Comparison of ENCODE assay signal across 1 cellular context in the genomic region with DNA sequence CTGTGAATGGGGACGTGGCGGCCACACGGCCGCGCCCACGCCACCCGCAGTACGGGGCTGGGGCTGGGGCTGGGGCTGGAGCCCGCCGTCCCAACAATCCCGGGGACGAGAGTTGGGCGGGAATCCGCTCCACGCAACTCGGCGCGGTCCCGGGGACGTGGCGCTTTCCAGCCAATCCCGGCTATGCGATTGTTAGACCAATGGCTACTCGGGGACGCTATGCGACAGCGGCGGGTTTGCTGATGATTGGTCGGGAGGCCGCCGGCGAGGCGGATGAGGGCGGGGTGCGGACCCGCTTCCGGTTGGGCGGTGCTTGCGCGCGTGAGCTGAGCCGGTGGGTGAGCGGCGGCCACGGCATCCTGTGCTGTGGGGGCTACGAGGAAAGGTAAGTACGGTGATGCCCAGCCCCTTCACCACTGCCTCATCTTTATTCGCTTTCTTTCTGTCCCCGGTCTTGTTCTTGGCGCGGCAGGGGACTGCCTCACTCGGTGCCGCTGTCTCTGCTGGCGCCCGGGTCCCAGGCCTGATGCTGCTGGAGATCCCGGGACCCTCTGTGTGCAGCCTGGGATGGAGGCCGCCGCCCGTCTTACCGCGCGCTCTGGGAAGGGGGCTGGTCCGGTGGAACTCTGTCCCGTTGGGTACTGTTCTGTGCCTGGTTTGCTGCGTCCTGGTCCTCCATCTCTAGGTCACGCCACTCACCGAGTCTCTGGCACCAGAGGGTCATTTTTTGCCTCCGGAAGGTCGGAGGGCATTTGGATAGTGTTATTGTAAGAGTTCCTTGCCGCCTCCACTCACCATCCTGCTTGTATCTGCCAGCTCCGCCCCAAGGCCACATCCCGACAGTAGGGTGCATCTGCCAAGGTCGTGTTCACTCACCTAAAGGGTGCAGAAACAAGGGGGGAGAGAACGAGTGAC.
TF ChIP-seq lines count a peak whose summit lies in the region.

A gene (plus strand): TSS at position 312 of the 915 bp plus-strand sequence. CDS start 9,225 bp downstream, outside the sequence.

TF ChIP-seq in HepG2, 621 proteins besides CTCF, POLR2A, EP300 and RAD21 (continued from another document and continues in another):
- TF ChIP-seq, protein P1, sequence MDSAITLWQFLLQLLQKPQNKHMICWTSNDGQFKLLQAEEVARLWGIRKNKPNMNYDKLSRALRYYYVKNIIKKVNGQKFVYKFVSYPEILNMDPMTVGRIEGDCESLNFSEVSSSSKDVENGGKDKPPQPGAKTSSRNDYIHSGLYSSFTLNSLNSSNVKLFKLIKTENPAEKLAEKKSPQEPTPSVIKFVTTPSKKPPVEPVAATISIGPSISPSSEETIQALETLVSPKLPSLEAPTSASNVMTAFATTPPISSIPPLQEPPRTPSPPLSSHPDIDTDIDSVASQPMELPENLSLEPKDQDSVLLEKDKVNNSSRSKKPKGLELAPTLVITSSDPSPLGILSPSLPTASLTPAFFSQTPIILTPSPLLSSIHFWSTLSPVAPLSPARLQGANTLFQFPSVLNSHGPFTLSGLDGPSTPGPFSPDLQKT (CRISPR knock-in tag; IDR thresholded peaks at IDR 0.05; ENCODE audit: borderline replicate concordance) = no peak
- TF ChIP-seq ZNF367 (CRISPR knock-in tag; IDR thresholded peaks at IDR 0.05; ENCODE audit: borderline replicate concordance) = 0 out of 2 replicates have a peak, but pooled peaks have one; percentile 17
- TF ChIP-seq, protein P2, sequence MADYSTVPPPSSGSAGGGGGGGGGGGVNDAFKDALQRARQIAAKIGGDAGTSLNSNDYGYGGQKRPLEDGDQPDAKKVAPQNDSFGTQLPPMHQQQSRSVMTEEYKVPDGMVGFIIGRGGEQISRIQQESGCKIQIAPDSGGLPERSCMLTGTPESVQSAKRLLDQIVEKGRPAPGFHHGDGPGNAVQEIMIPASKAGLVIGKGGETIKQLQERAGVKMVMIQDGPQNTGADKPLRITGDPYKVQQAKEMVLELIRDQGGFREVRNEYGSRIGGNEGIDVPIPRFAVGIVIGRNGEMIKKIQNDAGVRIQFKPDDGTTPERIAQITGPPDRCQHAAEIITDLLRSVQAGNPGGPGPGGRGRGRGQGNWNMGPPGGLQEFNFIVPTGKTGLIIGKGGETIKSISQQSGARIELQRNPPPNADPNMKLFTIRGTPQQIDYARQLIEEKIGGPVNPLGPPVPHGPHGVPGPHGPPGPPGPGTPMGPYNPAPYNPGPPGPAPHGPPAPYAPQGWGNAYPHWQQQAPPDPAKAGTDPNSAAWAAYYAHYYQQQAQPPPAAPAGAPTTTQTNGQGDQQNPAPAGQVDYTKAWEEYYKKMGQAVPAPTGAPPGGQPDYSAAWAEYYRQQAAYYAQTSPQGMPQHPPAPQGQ (CRISPR knock-in tag; IDR thresholded peaks at IDR 0.05; ENCODE audit: borderline replicate concordance) = no peak
- peak; percentile 93 for TF ChIP-seq ETV5 (CRISPR knock-in tag; IDR thresholded peaks at IDR 0.05; ENCODE audit: borderline replicate concordance)
- TF ChIP-seq NAIF1 (CRISPR knock-in tag; IDR thresholded peaks at IDR 0.05; ENCODE audit: borderline replicate concordance) = 0 out of 2 replicates have a peak, but pooled peaks have one; percentile 53
- TF ChIP-seq, protein P3, sequence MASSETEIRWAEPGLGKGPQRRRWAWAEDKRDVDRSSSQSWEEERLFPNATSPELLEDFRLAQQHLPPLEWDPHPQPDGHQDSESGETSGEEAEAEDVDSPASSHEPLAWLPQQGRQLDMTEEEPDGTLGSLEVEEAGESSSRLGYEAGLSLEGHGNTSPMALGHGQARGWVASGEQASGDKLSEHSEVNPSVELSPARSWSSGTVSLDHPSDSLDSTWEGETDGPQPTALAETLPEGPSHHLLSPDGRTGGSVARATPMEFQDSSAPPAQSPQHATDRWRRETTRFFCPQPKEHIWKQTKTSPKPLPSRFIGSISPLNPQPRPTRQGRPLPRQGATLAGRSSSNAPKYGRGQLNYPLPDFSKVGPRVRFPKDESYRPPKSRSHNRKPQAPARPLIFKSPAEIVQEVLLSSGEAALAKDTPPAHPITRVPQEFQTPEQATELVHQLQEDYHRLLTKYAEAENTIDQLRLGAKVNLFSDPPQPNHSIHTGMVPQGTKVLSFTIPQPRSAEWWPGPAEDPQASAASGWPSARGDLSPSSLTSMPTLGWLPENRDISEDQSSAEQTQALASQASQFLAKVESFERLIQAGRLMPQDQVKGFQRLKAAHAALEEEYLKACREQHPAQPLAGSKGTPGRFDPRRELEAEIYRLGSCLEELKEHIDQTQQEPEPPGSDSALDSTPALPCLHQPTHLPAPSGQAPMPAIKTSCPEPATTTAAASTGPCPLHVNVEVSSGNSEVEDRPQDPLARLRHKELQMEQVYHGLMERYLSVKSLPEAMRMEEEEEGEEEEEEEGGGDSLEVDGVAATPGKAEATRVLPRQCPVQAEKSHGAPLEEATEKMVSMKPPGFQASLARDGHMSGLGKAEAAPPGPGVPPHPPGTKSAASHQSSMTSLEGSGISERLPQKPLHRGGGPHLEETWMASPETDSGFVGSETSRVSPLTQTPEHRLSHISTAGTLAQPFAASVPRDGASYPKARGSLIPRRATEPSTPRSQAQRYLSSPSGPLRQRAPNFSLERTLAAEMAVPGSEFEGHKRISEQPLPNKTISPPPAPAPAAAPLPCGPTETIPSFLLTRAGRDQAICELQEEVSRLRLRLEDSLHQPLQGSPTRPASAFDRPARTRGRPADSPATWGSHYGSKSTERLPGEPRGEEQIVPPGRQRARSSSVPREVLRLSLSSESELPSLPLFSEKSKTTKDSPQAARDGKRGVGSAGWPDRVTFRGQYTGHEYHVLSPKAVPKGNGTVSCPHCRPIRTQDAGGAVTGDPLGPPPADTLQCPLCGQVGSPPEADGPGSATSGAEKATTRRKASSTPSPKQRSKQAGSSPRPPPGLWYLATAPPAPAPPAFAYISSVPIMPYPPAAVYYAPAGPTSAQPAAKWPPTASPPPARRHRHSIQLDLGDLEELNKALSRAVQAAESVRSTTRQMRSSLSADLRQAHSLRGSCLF (CRISPR knock-in tag; IDR thresholded peaks at IDR 0.05; ENCODE audit: borderline replicate concordance) = no peak; the same call in 1 of the 2 replicates
- TF ChIP-seq XRCC5 (optimal IDR thresholded peaks at IDR 0.05; ENCODE audit: low read length) = peak; percentile 51
- TF ChIP-seq ZNF205 (CRISPR knock-in tag; IDR thresholded peaks at IDR 0.05) = no peak
- TF ChIP-seq NRL (CRISPR knock-in tag; IDR thresholded peaks at IDR 0.05; ENCODE audit: borderline replicate concordance) = peak; percentile 77; the same call in 1 of the 2 replicates
- no peak for TF ChIP-seq IKZF4 (CRISPR knock-in tag; IDR thresholded peaks at IDR 0.05; ENCODE audit: borderline replicate concordance, low read depth, not compliant biosample characterization)
- TF ChIP-seq MED13 (CRISPR knock-in tag; IDR thresholded peaks at IDR 0.05) = no peak
- no peak for TF ChIP-seq EHMT2 (IDR thresholded peaks at IDR 0.05; ENCODE audit: borderline replicate concordance, low read depth, low read length)
- TF ChIP-seq, protein P4, sequence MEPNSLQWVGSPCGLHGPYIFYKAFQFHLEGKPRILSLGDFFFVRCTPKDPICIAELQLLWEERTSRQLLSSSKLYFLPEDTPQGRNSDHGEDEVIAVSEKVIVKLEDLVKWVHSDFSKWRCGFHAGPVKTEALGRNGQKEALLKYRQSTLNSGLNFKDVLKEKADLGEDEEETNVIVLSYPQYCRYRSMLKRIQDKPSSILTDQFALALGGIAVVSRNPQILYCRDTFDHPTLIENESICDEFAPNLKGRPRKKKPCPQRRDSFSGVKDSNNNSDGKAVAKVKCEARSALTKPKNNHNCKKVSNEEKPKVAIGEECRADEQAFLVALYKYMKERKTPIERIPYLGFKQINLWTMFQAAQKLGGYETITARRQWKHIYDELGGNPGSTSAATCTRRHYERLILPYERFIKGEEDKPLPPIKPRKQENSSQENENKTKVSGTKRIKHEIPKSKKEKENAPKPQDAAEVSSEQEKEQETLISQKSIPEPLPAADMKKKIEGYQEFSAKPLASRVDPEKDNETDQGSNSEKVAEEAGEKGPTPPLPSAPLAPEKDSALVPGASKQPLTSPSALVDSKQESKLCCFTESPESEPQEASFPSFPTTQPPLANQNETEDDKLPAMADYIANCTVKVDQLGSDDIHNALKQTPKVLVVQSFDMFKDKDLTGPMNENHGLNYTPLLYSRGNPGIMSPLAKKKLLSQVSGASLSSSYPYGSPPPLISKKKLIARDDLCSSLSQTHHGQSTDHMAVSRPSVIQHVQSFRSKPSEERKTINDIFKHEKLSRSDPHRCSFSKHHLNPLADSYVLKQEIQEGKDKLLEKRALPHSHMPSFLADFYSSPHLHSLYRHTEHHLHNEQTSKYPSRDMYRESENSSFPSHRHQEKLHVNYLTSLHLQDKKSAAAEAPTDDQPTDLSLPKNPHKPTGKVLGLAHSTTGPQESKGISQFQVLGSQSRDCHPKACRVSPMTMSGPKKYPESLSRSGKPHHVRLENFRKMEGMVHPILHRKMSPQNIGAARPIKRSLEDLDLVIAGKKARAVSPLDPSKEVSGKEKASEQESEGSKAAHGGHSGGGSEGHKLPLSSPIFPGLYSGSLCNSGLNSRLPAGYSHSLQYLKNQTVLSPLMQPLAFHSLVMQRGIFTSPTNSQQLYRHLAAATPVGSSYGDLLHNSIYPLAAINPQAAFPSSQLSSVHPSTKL (CRISPR knock-in tag; IDR thresholded peaks at IDR 0.05) = no peak; the same call in 1 of the 2 replicates
- TF ChIP-seq ZNF564 (CRISPR knock-in tag; IDR thresholded peaks at IDR 0.05) = no peak
- TF ChIP-seq, protein P5, sequence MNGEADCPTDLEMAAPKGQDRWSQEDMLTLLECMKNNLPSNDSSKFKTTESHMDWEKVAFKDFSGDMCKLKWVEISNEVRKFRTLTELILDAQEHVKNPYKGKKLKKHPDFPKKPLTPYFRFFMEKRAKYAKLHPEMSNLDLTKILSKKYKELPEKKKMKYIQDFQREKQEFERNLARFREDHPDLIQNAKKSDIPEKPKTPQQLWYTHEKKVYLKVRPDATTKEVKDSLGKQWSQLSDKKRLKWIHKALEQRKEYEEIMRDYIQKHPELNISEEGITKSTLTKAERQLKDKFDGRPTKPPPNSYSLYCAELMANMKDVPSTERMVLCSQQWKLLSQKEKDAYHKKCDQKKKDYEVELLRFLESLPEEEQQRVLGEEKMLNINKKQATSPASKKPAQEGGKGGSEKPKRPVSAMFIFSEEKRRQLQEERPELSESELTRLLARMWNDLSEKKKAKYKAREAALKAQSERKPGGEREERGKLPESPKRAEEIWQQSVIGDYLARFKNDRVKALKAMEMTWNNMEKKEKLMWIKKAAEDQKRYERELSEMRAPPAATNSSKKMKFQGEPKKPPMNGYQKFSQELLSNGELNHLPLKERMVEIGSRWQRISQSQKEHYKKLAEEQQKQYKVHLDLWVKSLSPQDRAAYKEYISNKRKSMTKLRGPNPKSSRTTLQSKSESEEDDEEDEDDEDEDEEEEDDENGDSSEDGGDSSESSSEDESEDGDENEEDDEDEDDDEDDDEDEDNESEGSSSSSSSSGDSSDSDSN (CRISPR knock-in tag; IDR thresholded peaks at IDR 0.05) = no peak; the same call in 1 of the 2 replicates
- TF ChIP-seq, protein P6, sequence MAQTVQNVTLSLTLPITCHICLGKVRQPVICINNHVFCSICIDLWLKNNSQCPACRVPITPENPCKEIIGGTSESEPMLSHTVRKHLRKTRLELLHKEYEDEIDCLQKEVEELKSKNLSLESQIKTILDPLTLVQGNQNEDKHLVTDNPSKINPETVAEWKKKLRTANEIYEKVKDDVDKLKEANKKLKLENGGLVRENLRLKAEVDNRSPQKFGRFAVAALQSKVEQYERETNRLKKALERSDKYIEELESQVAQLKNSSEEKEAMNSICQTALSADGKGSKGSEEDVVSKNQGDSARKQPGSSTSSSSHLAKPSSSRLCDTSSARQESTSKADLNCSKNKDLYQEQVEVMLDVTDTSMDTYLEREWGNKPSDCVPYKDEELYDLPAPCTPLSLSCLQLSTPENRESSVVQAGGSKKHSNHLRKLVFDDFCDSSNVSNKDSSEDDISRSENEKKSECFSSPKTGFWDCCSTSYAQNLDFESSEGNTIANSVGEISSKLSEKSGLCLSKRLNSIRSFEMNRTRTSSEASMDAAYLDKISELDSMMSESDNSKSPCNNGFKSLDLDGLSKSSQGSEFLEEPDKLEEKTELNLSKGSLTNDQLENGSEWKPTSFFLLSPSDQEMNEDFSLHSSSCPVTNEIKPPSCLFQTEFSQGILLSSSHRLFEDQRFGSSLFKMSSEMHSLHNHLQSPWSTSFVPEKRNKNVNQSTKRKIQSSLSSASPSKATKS (CRISPR knock-in tag; IDR thresholded peaks at IDR 0.05) = no peak
- TF ChIP-seq U2AF2 (IDR thresholded peaks at IDR 0.05; ENCODE audit: low read depth, low read length) = no peak
- no peak for TF ChIP-seq PHF5A (CRISPR knock-in tag; IDR thresholded peaks at IDR 0.05; ENCODE audit: low read depth, unreplicated experiment)
- no peak for TF ChIP-seq SOX6 (IDR thresholded peaks at IDR 0.05)
- peak; percentile 45; the same call in 1 of the 2 replicates for TF ChIP-seq SOX6 (CRISPR knock-in tag; IDR thresholded peaks at IDR 0.05)
- no peak; the same call in 1 of the 2 replicates for TF ChIP-seq KDM5A (IDR thresholded peaks at IDR 0.05; ENCODE audit: borderline replicate concordance, low read length)
- no peak for TF ChIP-seq ZNF577 (CRISPR knock-in tag; IDR thresholded peaks at IDR 0.05; ENCODE audit: borderline replicate concordance, low read depth)
- no peak for TF ChIP-seq ZNF256 (CRISPR knock-in tag; conservative IDR thresholded peaks at IDR 0.05)
- TF ChIP-seq HHEX (CRISPR knock-in tag; IDR thresholded peaks at IDR 0.05) = no peak
- TF ChIP-seq ZNF652 (CRISPR knock-in tag; IDR thresholded peaks at IDR 0.05; ENCODE audit: borderline replicate concordance, low read depth) = 0 out of 2 replicates have a peak, but pooled peaks have one; percentile 16
- TF ChIP-seq ZNF567 (CRISPR knock-in tag; IDR thresholded peaks at IDR 0.05; ENCODE audit: borderline replicate concordance) = no peak; the same call in 1 of the 2 replicates
- TF ChIP-seq, protein P7, sequence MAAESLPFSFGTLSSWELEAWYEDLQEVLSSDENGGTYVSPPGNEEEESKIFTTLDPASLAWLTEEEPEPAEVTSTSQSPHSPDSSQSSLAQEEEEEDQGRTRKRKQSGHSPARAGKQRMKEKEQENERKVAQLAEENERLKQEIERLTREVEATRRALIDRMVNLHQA (CRISPR knock-in tag; IDR thresholded peaks at IDR 0.05) = no peak
- no peak for TF ChIP-seq MIXL1 (CRISPR knock-in tag; IDR thresholded peaks at IDR 0.05)
- TF ChIP-seq ZSCAN25 (CRISPR knock-in tag; IDR thresholded peaks at IDR 0.05) = no peak
- TF ChIP-seq, protein P8, sequence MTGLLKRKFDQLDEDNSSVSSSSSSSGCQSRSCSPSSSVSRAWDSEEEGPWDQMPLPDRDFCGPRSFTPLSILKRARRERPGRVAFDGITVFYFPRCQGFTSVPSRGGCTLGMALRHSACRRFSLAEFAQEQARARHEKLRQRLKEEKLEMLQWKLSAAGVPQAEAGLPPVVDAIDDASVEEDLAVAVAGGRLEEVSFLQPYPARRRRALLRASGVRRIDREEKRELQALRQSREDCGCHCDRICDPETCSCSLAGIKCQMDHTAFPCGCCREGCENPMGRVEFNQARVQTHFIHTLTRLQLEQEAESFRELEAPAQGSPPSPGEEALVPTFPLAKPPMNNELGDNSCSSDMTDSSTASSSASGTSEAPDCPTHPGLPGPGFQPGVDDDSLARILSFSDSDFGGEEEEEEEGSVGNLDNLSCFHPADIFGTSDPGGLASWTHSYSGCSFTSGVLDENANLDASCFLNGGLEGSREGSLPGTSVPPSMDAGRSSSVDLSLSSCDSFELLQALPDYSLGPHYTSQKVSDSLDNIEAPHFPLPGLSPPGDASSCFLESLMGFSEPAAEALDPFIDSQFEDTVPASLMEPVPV (CRISPR knock-in tag; IDR thresholded peaks at IDR 0.05) = no peak
- TF ChIP-seq GATA4 (IDR thresholded peaks at IDR 0.05; ENCODE audit: borderline replicate concordance, low read depth) = peak; percentile 35; the same call in 1 of the 2 replicates
- no peak for TF ChIP-seq ZNF788 (CRISPR knock-in tag; IDR thresholded peaks at IDR 0.05; ENCODE audit: borderline replicate concordance)
- TF ChIP-seq MYNN (CRISPR knock-in tag; IDR thresholded peaks at IDR 0.05; ENCODE audit: low read depth) = no peak
- no peak for TF ChIP-seq SNRNP70 (IDR thresholded peaks at IDR 0.05; ENCODE audit: low read depth, low read length)
